8 cellular contexts compared by ENCODE assay signal in the genomic region with DNA sequence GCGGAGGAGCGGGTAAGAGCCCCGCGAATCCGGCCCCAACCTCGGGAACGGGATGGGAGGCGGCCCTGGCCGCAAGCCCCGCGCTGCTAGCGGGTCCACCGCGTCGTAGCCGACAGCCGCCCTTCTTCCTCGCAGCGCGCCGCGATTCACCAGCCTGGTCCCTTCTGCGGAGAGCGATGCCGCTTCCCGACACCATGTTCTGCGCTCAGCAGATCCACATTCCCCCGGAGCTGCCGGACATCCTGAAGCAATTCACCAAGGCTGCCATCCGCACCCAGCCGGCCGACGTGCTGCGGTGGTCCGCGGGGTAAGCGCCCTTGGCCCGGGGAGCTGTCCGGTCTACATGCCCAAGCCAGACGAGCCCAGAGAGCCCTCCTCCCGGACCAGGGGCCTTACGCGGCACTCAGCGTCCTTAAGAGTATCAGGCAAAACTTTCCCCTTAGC. TPM values are rescaled to one million over a fixed set of nuclear protein-coding genes. Genes with fewer than 3 reads are reported as not detected.
DNase-seq lines count a peak whose midpoint lies in the region; ATAC-seq and TF ChIP-seq lines count a peak whose summit lies in the region.

No MANE protein-coding gene starts in this region.

- H3K27ac ChIP-seq in SU-DHL-6 (ENCODE audit: low read depth, low read length) (no peak overlapping the region), gastroesophageal sphincter (peak overlapping the region in 3 of 4 donors; percentile 82 to 86 (median 84)), psoas muscle (no peak overlapping the region)

- peaks cover 13% of the 10 kb centered on the region for H3K27me3 Mint-ChIP-seq in activated naive CD4-positive, alpha-beta T cell treated with anti-CD3 and anti-CD28 coated beads, Interleukin-2, amount 10 ng/mL, durations not matched to agents 7 days and 5 days

- H3K4me3 Mint-ChIP-seq in activated naive CD4-positive, alpha-beta T cell treated with anti-CD3 and anti-CD28 coated beads, Interleukin-2, amount 10 ng/mL, durations not matched to agents 7 days and 5 days = peak overlapping the region; percentile 82

- no peak for DNase-seq in activated naive CD4-positive, alpha-beta T cell treated with anti-CD3 and anti-CD28 coated beads, Interleukin-2, amount 10 ng/mL, durations not matched to agents 7 days and 5 days
- no peak for DNase-seq in activated naive CD4-positive, alpha-beta T cell (lab: John Stamatoyannopoulos, UW)
- no peak for DNase-seq in psoas muscle
- DNase-seq in HT-29 (ENCODE audit: low spot score) = no peak
- no peak for DNase-seq in stimulated activated CD8-positive, alpha-beta memory T cell treated with anti-CD3 and anti-CD28 coated beads, Interleukin-4, amount 100 ng/mL, for 48 hours

- H3K27me3 ChIP-seq in SU-DHL-6 (ENCODE audit: low read length) (no peaks in the 10 kb centered on the region), gastroesophageal sphincter (no peaks in the 10 kb centered on the region), psoas muscle (ENCODE audit: insufficient read depth in 3 of 3, low read length in 2 of 3) (no peaks in the 10 kb centered on the region)

- H3K36me3 ChIP-seq in SU-DHL-6 (ENCODE audit: low read length) = 0 out of 2 replicates have a peak, but pooled peaks cover 2% of the 10 kb centered on the region
- H3K36me3 ChIP-seq in gastroesophageal sphincter = peaks cover 0 to 16% of the 10 kb centered on the region in 2 donors
- peaks cover 0 to 17% of the 10 kb centered on the region in 2 donors for H3K36me3 ChIP-seq in psoas muscle (ENCODE audit: insufficient read depth in 1 of 2, low read depth in 1 of 2)

- TF ChIP-seq POLR2A in gastroesophageal sphincter (IDR thresholded peaks at IDR 0.05) = no peak

- intact Hi-C loops in psoas muscle (cut with DNase I) = no loop called here

- no peak for TF ChIP-seq EP300 in gastroesophageal sphincter (IDR thresholded peaks at IDR 0.05)

- peak; percentile 54 for ATAC-seq in HG02943 (IDR thresholded peaks at IDR 0.05; ENCODE audit: low read depth, unreplicated experiment)
- ATAC-seq in gastroesophageal sphincter = peak; percentile 60
- ATAC-seq in psoas muscle = peak; percentile 40 to 63 (median 48)

- H3K4me3 ChIP-seq in SU-DHL-6 (ENCODE audit: insufficient read depth, low read length, poor library complexity, severe bottlenecking) = peak overlapping the region; percentile 57
- peak overlapping the region; percentile 63 to 67 for H3K4me3 ChIP-seq in gastroesophageal sphincter
- peak overlapping the region; percentile 79 for H3K4me3 ChIP-seq in psoas muscle

- H2AFZ ChIP-seq in SU-DHL-6 (ENCODE audit: low read depth, low read length, severe bottlenecking) = peak overlapping the region; percentile 52

- peak overlapping the region; percentile 72 for H3K4me2 ChIP-seq in SU-DHL-6 (ENCODE audit: low read depth, low read length, poor library complexity, severe bottlenecking)

- H3K4me1 Mint-ChIP-seq in activated naive CD4-positive, alpha-beta T cell treated with anti-CD3 and anti-CD28 coated beads, Interleukin-2, amount 10 ng/mL, durations not matched to agents 7 days and 5 days = peaks cover 54% of the 10 kb centered on the region

- peaks cover 34% of the 10 kb centered on the region for H3K36me3 Mint-ChIP-seq in activated naive CD4-positive, alpha-beta T cell treated with anti-CD3 and anti-CD28 coated beads, Interleukin-2, amount 10 ng/mL, durations not matched to agents 7 days and 5 days

- H3K4me1 ChIP-seq in gastroesophageal sphincter (peaks cover 0 to 36% (median 5%) of the 10 kb centered on the region in 3 donors), psoas muscle (peaks cover 17% of the 10 kb centered on the region)

- peaks cover 16% of the 10 kb centered on the region for H3K9me3 Mint-ChIP-seq in activated naive CD4-positive, alpha-beta T cell treated with anti-CD3 and anti-CD28 coated beads, Interleukin-2, amount 10 ng/mL, durations not matched to agents 7 days and 5 days

- CTCF ChIA-PET in activated naive CD4-positive, alpha-beta T cell treated with anti-CD3 and anti-CD28 coated beads, Interleukin-2, amount 10 ng/mL, durations not matched to agents 7 days and 5 days (lab: Charles Lee) = interaction anchor here (0.6 to 0.8 kb wide), 2 partner anchors 158 to 185 kb away, joined by 3 to 4 read pairs; no protein-coding TSS in a partner anchor

- peak overlapping the region; percentile 13 for H3K27ac Mint-ChIP-seq in activated naive CD4-positive, alpha-beta T cell treated with anti-CD3 and anti-CD28 coated beads, Interleukin-2, amount 10 ng/mL, durations not matched to agents 7 days and 5 days

- H3K79me2 ChIP-seq in SU-DHL-6 (ENCODE audit: insufficient read depth, low read length) = no peaks in the 10 kb centered on the region

- H4K20me1 ChIP-seq in SU-DHL-6 (ENCODE audit: low read depth, low read length) = peaks cover 4% of the 10 kb centered on the region; the same call in 1 of the 2 replicates

- no peaks in the 10 kb centered on the region for H3K9me2 ChIP-seq in SU-DHL-6 (replicated peaks; ENCODE audit: insufficient read depth, low read length)

- H3K9ac ChIP-seq in SU-DHL-6 (ENCODE audit: low read length) = peak overlapping the region; percentile 46

- WGBS in gastroesophageal sphincter (ENCODE audit: low coverage in 1 of 2), 2 donors = 0% methylated on average over 3 of the region's 44 CpGs; no CpG with 5 or more reads in 1 of the 2 donors
- 0 to 1% (median 0%) methylated on average over 28 to 44 of the region's 44 CpGs for WGBS in psoas muscle, 3 donors

- H3F3A ChIP-seq in SU-DHL-6 (ENCODE audit: insufficient read depth) = peaks cover 15% of the 10 kb centered on the region

- H3K9me3 ChIP-seq in SU-DHL-6 (ENCODE audit: insufficient read depth, low read length) = no peaks in the 10 kb centered on the region
- H3K9me3 ChIP-seq in gastroesophageal sphincter = no peaks in the 10 kb centered on the region
- H3K9me3 ChIP-seq in psoas muscle = no peaks in the 10 kb centered on the region

- no peak for TF ChIP-seq CTCF in SU-DHL-6 (IDR thresholded peaks at IDR 0.05; ENCODE audit: insufficient read depth, low read length, poor library complexity, severe bottlenecking)
- TF ChIP-seq CTCF in gastroesophageal sphincter (IDR thresholded peaks at IDR 0.05) = no peak
- no peak for TF ChIP-seq CTCF in psoas muscle (IDR thresholded peaks at IDR 0.05)

RNA-seq across cellular contexts. Expression of a gene that starts 0.3 kb away (rescaled TPM):
- total RNA-seq in gastroesophageal sphincter = 1 to 10 TPM in 1 of 4 donors, not detected in 3; 1.1 TPM
- total RNA-seq in psoas muscle = under 1 TPM in 1 of 4 donors, not detected in 3; 0.25 TPM
- under 1 TPM in 2 of 3 donors, not detected in 1; 0.16 to 0.38 TPM for polyA plus RNA-seq in psoas muscle
- not detected in 2 replicates for total RNA-seq in HT-29 (2014; rRNA removed; shearing (Covaris generic))

Comparison
In these comparisons a context has a peak if more than half of its experiments do, and no peak if none do; other contexts are left out.
1. H3K27ac ChIP-seq: peak in gastroesophageal sphincter (3 of 4); none in SU-DHL-6 (single experiment) and psoas muscle (single experiment).
2. Peak in every context shown above with its lines, with median percentiles within 50 percentile points of each other: ATAC-seq and H3K4me3 ChIP-seq.